ENCODE assay signal across 9 cellular contexts in the genomic region with DNA sequence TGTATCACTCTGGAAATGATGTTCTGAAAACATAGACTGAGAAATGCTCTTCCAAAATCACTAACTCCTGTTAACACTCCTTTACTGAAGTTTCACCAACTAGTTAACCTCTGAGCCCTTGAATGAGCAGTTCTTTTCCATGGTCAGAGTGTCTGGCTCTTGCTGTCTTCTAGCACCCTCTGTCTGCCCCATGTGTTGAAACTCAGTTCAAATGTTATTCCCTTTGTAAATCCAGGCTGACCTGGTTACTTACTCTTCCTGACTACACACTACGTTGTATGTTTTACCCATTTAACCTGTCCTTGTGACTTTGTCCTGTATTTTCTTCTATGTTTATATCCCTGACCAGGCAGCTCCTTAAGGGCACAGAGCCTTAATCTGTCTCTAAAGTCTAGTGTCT.
DNase-seq lines count a peak whose midpoint lies in the region; ATAC-seq, FAIRE-seq and TF ChIP-seq lines count a peak whose summit lies in the region.
"Had no signal": no experiment of that assay in that cellular context is flagged by ENCODE, and none has a peak within 500 bp of the region (broad histone marks: within the 10 kb centered on the region; RNA-seq: fewer than 3 reads in every experiment).

No MANE protein-coding gene starts in this region.

- H3K9ac ChIP-seq in mesendoderm (ENCODE audit: low read length): no peak overlapping the region

- peak; percentile 68 for TF ChIP-seq CTCF in bronchial epithelial cell (IDR thresholded peaks at IDR 0.05; ENCODE audit: insufficient read depth, low read length, severe bottlenecking)

- H3K36me3 ChIP-seq in bronchial epithelial cell (ENCODE audit: control insufficient read depth, insufficient read depth, low read length) (no peaks in the 10 kb centered on the region), mesendoderm (ENCODE audit: control insufficient read depth, insufficient read depth, low read length) (no peaks in the 10 kb centered on the region)

- no peak overlapping the region for H4K5ac ChIP-seq in mesendoderm (ENCODE audit: low read length)

- no peak overlapping the region for H3K4ac ChIP-seq in mesendoderm (ENCODE audit: low read depth, low read length)

- no peak overlapping the region for H2BK15ac ChIP-seq in mesendoderm (replicated peaks; ENCODE audit: low read depth)

- H3K4me1 ChIP-seq in mesendoderm (ENCODE audit: control insufficient read depth, low read depth, low read length): no peaks in the 10 kb centered on the region

- H4K8ac ChIP-seq in mesendoderm (ENCODE audit: low read depth, low read length): no peak overlapping the region

- H2BK120ac ChIP-seq in mesendoderm (ENCODE audit: low read depth, low read length): no peak overlapping the region

- H3K23ac ChIP-seq in mesendoderm (ENCODE audit: low read length): no peak overlapping the region

- no CpG with 5 or more reads among the region's 1 CpG for WGBS in mesendoderm (ENCODE audit: extremely low coverage, insufficient coverage, low lambda C conversion rate)

- no peak overlapping the region for H2AK5ac ChIP-seq in mesendoderm (ENCODE audit: low read length)

- H3K27ac ChIP-seq in mesendoderm (ENCODE audit: low read depth, low read length) (no peak overlapping the region), caudate nucleus (ENCODE audit: low read depth, low read length) (no peak overlapping the region)

- H3K79me2 ChIP-seq in mesendoderm (ENCODE audit: control insufficient read depth, insufficient read depth, low read length): no peaks in the 10 kb centered on the region

- no peak overlapping the region for H3K18ac ChIP-seq in mesendoderm (ENCODE audit: low read length)

- H3K4me2 ChIP-seq in mesendoderm (ENCODE audit: low read length): no peak overlapping the region

- no peaks in the 10 kb centered on the region for H3K79me1 ChIP-seq in mesendoderm (ENCODE audit: low read length)

- H3K27me3 ChIP-seq in bronchial epithelial cell (ENCODE audit: control insufficient read depth, insufficient read depth, low read length): no peaks in the 10 kb centered on the region
- H3K27me3 ChIP-seq in mesendoderm (ENCODE audit: insufficient read depth, low read length, poor library complexity): no peaks in the 10 kb centered on the region

- no peak overlapping the region for H3K4me3 ChIP-seq in bronchial epithelial cell (ENCODE audit: low read depth, low read length)
- H3K4me3 ChIP-seq in mesendoderm (ENCODE audit: low read length): no peak overlapping the region

- H2BK5ac ChIP-seq in mesendoderm (ENCODE audit: low read length): no peak overlapping the region

- no peak for FAIRE-seq in bronchial epithelial cell (lab: Jason Lieb, UNC)

- H3K56ac ChIP-seq in mesendoderm (ENCODE audit: low read length): no peak overlapping the region

- DNase-seq in DMS53 treated with DMSO at 0.1 percent for 48 hours (lab: John Stamatoyannopoulos, UW; ENCODE audit: unreplicated experiment) (peak; percentile 33), NCI-H82 (lab: John Stamatoyannopoulos, UW) (peak; percentile 76), bronchial epithelial cell (ENCODE audit: low read depth) (peak; percentile 73), mesendoderm (peak; percentile 76), caudate nucleus (lab: John Stamatoyannopoulos, UW) (no peak), T-helper 9 cell (no peak)
- DNase-seq in stimulated activated CD4-positive, alpha-beta T cell treated with anti-CD3 and anti-CD28 coated beads, Interleukin-12 subunit alpha, Interleukin-12 subunit beta, amount 100 ng/mL, for 4 hours: no peak
- DNase-seq: EL had no signal

- no peak for ATAC-seq in HG03354 (IDR thresholded peaks at IDR 0.05; ENCODE audit: poor library complexity, severe bottlenecking, unreplicated experiment)

Comparison
In these comparisons a context has a peak if more than half of its experiments do, and no peak if none do; other contexts are left out.
1. DNase-seq: peak in DMS53 treated with DMSO at 0.1 percent for 48 hours (single experiment), NCI-H82 (single experiment), bronchial epithelial cell (single experiment) and mesendoderm (single experiment); none in caudate nucleus (0 of 61), stimulated activated CD4-positive, alpha-beta T cell treated with anti-CD3 and anti-CD28 coated beads, Interleukin-12 subunit alpha, Interleukin-12 subunit beta, amount 100 ng/mL, for 4 hours (single experiment) and T-helper 9 cell (single experiment).